ENCODE assay signal across 8 cellular contexts in genomic region chr1:29124366-29125236, GRCh38. TPM values are rescaled to one million over a fixed set of nuclear protein-coding genes. Genes with fewer than 3 reads are reported as not detected.
A peak's percentile ranks its signal among the peaks of the same experiment; 100 is the strongest.
DNase-seq lines count a peak whose midpoint lies in the region; ATAC-seq, FAIRE-seq and TF ChIP-seq lines count a peak whose summit lies in the region.

No MANE protein-coding gene starts in this region.

- TF ChIP-seq EP300 in GM12878 (IDR thresholded peaks at IDR 0.05; ENCODE audit: borderline replicate concordance in 1 of 2, control insufficient read depth in 1 of 2, low read depth in 2 of 2, low read length in 2 of 2), result no peak

- FAIRE-seq in H54 (lab: Jason Lieb, UNC), result no peak
- no peak for FAIRE-seq in GM12878 (lab: Jason Lieb, UNC)
- no peak for FAIRE-seq in small intestine (lab: Jason Lieb, UNC)

- H3K27me3 ChIP-seq in GM12878 (replicated peaks in 1 of 2; ENCODE audit: control insufficient read depth in 2 of 2, insufficient read depth in 2 of 2, low read length in 1 of 2) (peaks cover 6 to 16% of the 10 kb centered on the region in 2 experiments; a peak in 3 of 4 replicates), iPS-18a (ENCODE audit: control insufficient read depth, insufficient read depth, low read length) (peaks cover 47% of the 10 kb centered on the region), small intestine (ENCODE audit: control insufficient read depth in 2 of 2, insufficient read depth in 2 of 2, low read length in 2 of 2) (peaks cover 9 to 11% of the 10 kb centered on the region in 2 donors)

- H2AFZ ChIP-seq in GM12878 (ENCODE audit: control insufficient read depth, low read depth, low read length), result no peak overlapping the region; the same call in 1 of the 2 replicates

- no peaks in the 10 kb centered on the region for H3K79me2 ChIP-seq in GM12878 (ENCODE audit: control insufficient read depth, insufficient read depth, low read length)

- SMC1A ChIA-PET in GM12878 (lab: Charles Lee; ENCODE audit: uncharacterized antibody, unreplicated experiment), result interaction anchor here (0.7 to 0.8 kb wide), 2 partner anchors 91 to 313 kb away, joined by 3 read pairs; no protein-coding TSS in a partner anchor

- H3K9me3 ChIP-seq in GM12878 (replicated peaks; ENCODE audit: control insufficient read depth, insufficient read depth, low read length), result no peaks in the 10 kb centered on the region
- H3K9me3 ChIP-seq in iPS-18a (ENCODE audit: control insufficient read depth, low read depth, low read length), result no peaks in the 10 kb centered on the region
- H3K9me3 ChIP-seq in small intestine (ENCODE audit: control insufficient read depth, low read depth), result no peaks in the 10 kb centered on the region

- WGBS in GM12878 (ENCODE audit: insufficient coverage, insufficient replicate concordance, low lambda C conversion rate, missing lambda C conversion rate), result 14% methylated on average over 61 of the region's 85 CpGs
- WGBS in small intestine, 3 donors, result 3 to 10% (median 7%) methylated on average over 59 to 85 of the region's 85 CpGs

- POLR2A ChIA-PET in GM12878 (lab: Charles Lee), result interaction anchor here (0.5 to 1.0 kb wide), 2 partner anchors 10 to 31 kb away, joined by 3 to 4 read pairs; no protein-coding TSS in a partner anchor

- no peak for TF ChIP-seq RAD21 in GM12878 (IDR thresholded peaks at IDR 0.05; ENCODE audit: insufficient read depth, low read depth, low read length)

- no peak for TF ChIP-seq CTCF in GM12878 (IDR thresholded peaks at IDR 0.05 in 2 of 3, conservative IDR thresholded peaks at IDR 0.05 in 1 of 3; ENCODE audit: control insufficient read depth in 2 of 3, extremely low read depth in 1 of 3, insufficient read depth in 1 of 3, low read depth in 3 of 3, low read length in 3 of 3)

- H3K36me3 ChIP-seq in GM12878 (ENCODE audit: control insufficient read depth in 2 of 2, insufficient read depth in 2 of 2, low read length in 1 of 2) (no peaks in the 10 kb centered on the region), iPS-18a (ENCODE audit: control insufficient read depth, low read depth, low read length) (no peaks in the 10 kb centered on the region), small intestine (ENCODE audit: control insufficient read depth in 2 of 2, insufficient read depth in 2 of 2, low read length in 2 of 2) (no peaks in the 10 kb centered on the region)

- in situ Hi-C loops in GM12878 (cut with MboI), result no loop called here

- H4K20me1 ChIP-seq in GM12878 (ENCODE audit: control insufficient read depth, insufficient read depth), result no peaks in the 10 kb centered on the region; the same call in 1 of the 2 replicates

- BruUV-seq in GM12878 (replicated peaks; lab: Mats Ljungman, UMichigan), result no TSS peak

- no peak overlapping the region for H3K27ac ChIP-seq in GM12878 (ENCODE audit: control insufficient read depth, insufficient read depth)
- H3K27ac ChIP-seq in iPS-18a (ENCODE audit: low read length), result no peak overlapping the region
- H3K27ac ChIP-seq in small intestine (ENCODE audit: low read depth in 1 of 2, low read length in 1 of 2), result peak overlapping the region; percentile 38 to 89

- H3K9ac ChIP-seq in GM12878 (ENCODE audit: control insufficient read depth, insufficient read depth, low read length) (no peak overlapping the region), iPS-18a (ENCODE audit: low read length) (peak overlapping the region; percentile 42)

- CTCF ChIA-PET in GM12878 (lab: Yijun Ruan, JAX), result interaction anchor here (0.7 to 1.3 kb wide), 2 partner anchors 78 to 243 kb away, joined by 3 read pairs; no protein-coding TSS in a partner anchor

- H3K4me2 ChIP-seq in GM12878 (ENCODE audit: control insufficient read depth, insufficient read depth), result peak overlapping the region; percentile 86

- peak; percentile 68 for ATAC-seq in GM12878
- no peak for ATAC-seq in HG03460 (IDR thresholded peaks at IDR 0.05; ENCODE audit: unreplicated experiment)
- no peak for ATAC-seq in HG02759 (IDR thresholded peaks at IDR 0.05; ENCODE audit: unreplicated experiment)

- intact Hi-C loops in GM12878 (cut with micrococcal nuclease; ENCODE audit: unreplicated experiment), result loop anchor here (5.0 kb wide), 1 partner anchor 78 kb away; no protein-coding TSS in a partner anchor

- no peaks in the 10 kb centered on the region for H3K4me1 ChIP-seq in GM12878 (ENCODE audit: control insufficient read depth, insufficient read depth, low read length)
- H3K4me1 ChIP-seq in iPS-18a (ENCODE audit: control insufficient read depth, low read depth, low read length), result no peaks in the 10 kb centered on the region
- H3K4me1 ChIP-seq in small intestine (ENCODE audit: control insufficient read depth in 2 of 2, insufficient read depth in 1 of 2, low read depth in 1 of 2, low read length in 1 of 2), result peaks cover 2 to 4% of the 10 kb centered on the region in 2 donors

- H3K4me3 ChIP-seq in GM12878 (peak overlapping the region; percentile 53), iPS-18a (ENCODE audit: low read length) (peak overlapping the region; percentile 64), small intestine (ENCODE audit: low read depth in 1 of 2, low read length in 2 of 2) (peak overlapping the region; percentile 27 to 62)

- TF ChIP-seq POLR2A in H54 (IDR thresholded peaks at IDR 0.05; ENCODE audit: low read depth, low read length) (peak; percentile 20; the same call in 1 of the 2 replicates), GM12878 (IDR thresholded peaks at IDR 0.05; ENCODE audit: low read depth, low read length) (no peak)

- DNase-seq in 8988T (peak; percentile 96), H54 (ENCODE audit: insufficient read length, low spot score) (peak; percentile 74), T1000 (lab: John Stamatoyannopoulos, UW) (peak; percentile 76), GM12878 (ENCODE audit: low read depth, low spot score) (no peak), small intestine (no peak)

- RAD21 ChIA-PET in GM12878 (lab: Charles Lee; ENCODE audit: unreplicated experiment), result interaction anchor here (0.6 kb wide), 1 partner anchor 90 kb away, joined by 3 read pairs; no protein-coding TSS in a partner anchor

TF ChIP-seq in GM12878, 131 proteins besides CTCF, POLR2A, EP300 and RAD21:
- 0 out of 2 replicates have a peak, but pooled peaks have one; percentile 7 for TF ChIP-seq EZH2 (IDR thresholded peaks at IDR 0.05; ENCODE audit: borderline replicate concordance, control insufficient read depth, low read depth, low read length)
- TF ChIP-seq SUZ12 (IDR thresholded peaks at IDR 0.05; ENCODE audit: unreplicated experiment), result peak; percentile 38
- TF ChIP-seq ATF3 (IDR thresholded peaks at IDR 0.05; ENCODE audit: borderline replicate concordance, extremely low read depth, low read depth, low read length), result no peak
TF ChIP-seq in GM12878: peak in this region for 2.

RNA-seq across cellular contexts. Expression of gene TMEM200B, which starts 0.9 kb away (rescaled TPM):
- not detected in 2 replicates for total RNA-seq in GM12878 (2013; cell fraction: nucleolus; rRNA removed)
- total RNA-seq in GM12878 (2014; rRNA removed) (not detected in 2 replicates), GM12878 (2014; rRNA removed; fragmentation: Illumina TruSeq; extraction: Trizol) (not detected in 2 replicates), GM12878 (2021) (0.08 TPM in 1 of 2 replicates, not detected in the other)
- not detected for polyA plus RNA-seq in GM12878 (2011; ENCODE audit: low read depth)
- polyA plus RNA-seq in GM12878 (2011; rRNA removed) (0.03 TPM in 2 replicates), GM12878 (2014; fragmentation: Illumina TruSeq; extraction: Trizol) (not detected in 2 replicates), GM12878 (2014; fragmentation: Nextera tagmentation; extraction: Ambion mirVana) (1 to 10 TPM in 1 of 2 experiments, under 1 TPM in 1; 0.31 to 1.4 TPM), GM12878 (2014; rRNA removed) (0.04 TPM in 1 of 2 replicates, not detected in the other), GM12878 (2016; fragmentation: Nextera tagmentation; extraction: Ambion mirVana) (under 1 TPM; 0.06 to 0.25 TPM), small intestine (1 to 10 TPM in 1 of 3 donors, under 1 TPM in 1, not detected in 1; 0.81 to 3.9 TPM)
- polyA plus RNA-seq in GM12878 (2011; cell fraction: cytosol; rRNA removed), result not detected in 2 replicates
- polyA plus RNA-seq in GM12878 (2011; cell fraction: nucleus; rRNA removed), result 0.09 and 0.12 TPM in 2 replicates
- polyA plus RNA-seq in GM12878 (2012), result 0.26 TPM in 1 of 2 replicates, not detected in the other
- polyA minus RNA-seq in GM12878 (2011; rRNA and poly(A)+ RNA removed), result not detected in 2 replicates
- not detected in 2 replicates for polyA minus RNA-seq in GM12878 (2011; cell fraction: cytosol; rRNA and poly(A)+ RNA removed)
- polyA minus RNA-seq in GM12878 (2011; cell fraction: nucleus; rRNA and poly(A)+ RNA removed), result not detected in 2 replicates

RNA-seq across cellular contexts. Expression of gene SRSF4, which starts 57.1 kb away (rescaled TPM):
- total RNA-seq in GM12878 (2013; cell fraction: nucleolus; rRNA removed), result 133 and 139 TPM in 2 replicates
- total RNA-seq in GM12878 (2014; rRNA removed) (52.0 and 56.3 TPM in 2 replicates), GM12878 (2014; rRNA removed; fragmentation: Illumina TruSeq; extraction: Trizol) (63.4 and 64.7 TPM in 2 replicates), GM12878 (2021) (73.9 and 80.8 TPM in 2 replicates)
- 72.1 TPM for polyA plus RNA-seq in GM12878 (2011; ENCODE audit: low read depth)
- polyA plus RNA-seq in GM12878 (2011; rRNA removed) (76.3 and 91.1 TPM in 2 replicates), GM12878 (2014; fragmentation: Illumina TruSeq; extraction: Trizol) (107 and 109 TPM in 2 replicates), GM12878 (2014; fragmentation: Nextera tagmentation; extraction: Ambion mirVana) (10 to 100 TPM; 17.2 to 26.4 TPM), GM12878 (2014; rRNA removed) (94.3 and 100 TPM in 2 replicates), GM12878 (2016; fragmentation: Nextera tagmentation; extraction: Ambion mirVana) (10 to 100 TPM; 91.2 to 93.2 TPM), small intestine (10 to 100 TPM; 65.1 to 99.3 (median 71.9) TPM)
- 48.2 and 61.5 TPM in 2 replicates for polyA plus RNA-seq in GM12878 (2011; cell fraction: cytosol; rRNA removed)
- 98.2 and 138 TPM in 2 replicates for polyA plus RNA-seq in GM12878 (2011; cell fraction: nucleus; rRNA removed)
- polyA plus RNA-seq in GM12878 (2012), result 79.2 and 88.1 TPM in 2 replicates
- 46.6 and 48.4 TPM in 2 replicates for polyA minus RNA-seq in GM12878 (2011; rRNA and poly(A)+ RNA removed)
- polyA minus RNA-seq in GM12878 (2011; cell fraction: cytosol; rRNA and poly(A)+ RNA removed), result 19.5 and 20.0 TPM in 2 replicates
- polyA minus RNA-seq in GM12878 (2011; cell fraction: nucleus; rRNA and poly(A)+ RNA removed), result 25.1 and 44.7 TPM in 2 replicates

Comparison
In these comparisons a context has a peak if more than half of its experiments do, and no peak if none do; other contexts are left out.
1. DNase-seq: peak in 8988T (single experiment), H54 (single experiment) and T1000 (single experiment); none in GM12878 (single experiment) and small intestine (single experiment).
2. H3K27ac ChIP-seq: peak in small intestine (2 of 2); none in GM12878 (single experiment) and iPS-18a (single experiment).
3. Peak in every context shown above with its lines, with median percentiles within 50 percentile points of each other: H3K4me3 ChIP-seq.